ENCODE assay signal across 9 cellular contexts in the genomic region with DNA sequence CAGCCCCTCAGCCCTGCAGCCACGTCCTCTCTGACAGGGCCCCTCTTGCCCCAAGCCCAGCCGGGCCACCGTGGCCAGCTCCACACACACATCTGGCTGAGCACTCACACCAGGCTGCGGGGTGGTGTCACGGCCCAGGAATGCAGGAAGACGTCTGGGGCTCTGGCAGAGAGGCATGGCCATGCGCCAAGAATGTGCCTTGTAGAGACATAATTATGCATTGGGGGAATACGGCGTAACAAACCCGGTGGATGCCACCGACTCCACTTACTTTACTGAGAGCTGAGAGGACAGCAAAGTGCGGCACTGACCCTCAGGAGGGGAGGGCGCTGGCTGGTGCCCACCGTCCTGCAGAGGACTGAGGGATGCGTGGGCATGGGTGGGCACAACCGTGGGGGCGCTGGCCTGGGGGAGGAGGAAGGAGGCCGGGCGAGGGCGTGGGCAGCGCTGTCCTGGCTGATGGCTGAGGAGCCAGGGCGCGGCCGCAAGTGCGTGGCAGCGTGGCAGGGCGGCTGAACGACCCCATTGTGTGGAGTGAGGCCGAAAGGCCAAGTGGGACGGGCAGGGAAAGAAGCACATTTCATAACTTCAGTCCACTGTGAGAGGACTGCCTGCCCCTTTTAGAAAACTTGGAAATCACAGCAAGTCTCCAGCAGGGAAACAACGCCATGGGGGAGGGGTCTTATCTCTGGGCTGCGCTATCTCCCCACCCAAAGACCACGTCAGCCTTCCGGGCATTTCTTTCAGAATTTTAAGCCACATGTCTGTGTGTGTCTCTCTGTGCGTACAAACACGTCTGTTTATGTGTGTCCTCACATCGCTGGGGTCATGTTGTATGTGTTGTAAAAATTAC. TPM values are rescaled to one million over a fixed set of nuclear protein-coding genes. Genes with fewer than 3 reads are reported as not detected.
A peak's percentile ranks its signal among the peaks of the same experiment; 100 is the strongest.
DNase-seq lines count a peak whose midpoint lies in the region; ATAC-seq and TF ChIP-seq lines count a peak whose summit lies in the region.
"Had no signal": no experiment of that assay in that cellular context is flagged by ENCODE, and none has a peak within 500 bp of the region (broad histone marks: within the 10 kb centered on the region; RNA-seq: fewer than 3 reads in every experiment).

No MANE protein-coding gene starts in this region.

- no peak for TF ChIP-seq CTCF in AG09309 (IDR thresholded peaks at IDR 0.05; ENCODE audit: control insufficient read depth, insufficient read depth, low read depth, low read length, missing control alignments)

- peak; percentile 93 for DNase-seq in AG09309 (ENCODE audit: low read depth)
- DNase-seq in NCI-H2196 (lab: John Stamatoyannopoulos, UW; ENCODE audit: unreplicated experiment) = peak; percentile 83
- DNase-seq in epidermal melanocyte (ENCODE audit: insufficient read length, low spot score) = peak; percentile 97
- peak; percentile 96 for DNase-seq in myocyte (ENCODE audit: low read depth)
- no peak for DNase-seq in NCI-H748 (lab: John Stamatoyannopoulos, UW; ENCODE audit: unreplicated experiment)
- no peak for DNase-seq in activated T-cell treated with anti-CD3 and anti-CD28 coated beads, Interleukin-2, amount 50 U/mL, for 48 hours
- no peak for DNase-seq in substantia nigra (lab: John Stamatoyannopoulos, UW)
- DNase-seq: NK-92 treated with Interleukin-12 subunit alpha and Interleukin-12 subunit beta, amount 100 ng/mL, for 24 hours had no signal

- ATAC-seq in HG02623 (IDR thresholded peaks at IDR 0.05; ENCODE audit: unreplicated experiment) = no peak

- no peak overlapping the region for H3K27ac ChIP-seq in substantia nigra (ENCODE audit: low read depth, low read length, poor library complexity, severe bottlenecking)

- peak overlapping the region; percentile 30 for H3K4me3 ChIP-seq in AG09309 (ENCODE audit: control insufficient read depth, low read depth, low read length)

RNA-seq across cellular contexts. Expression of gene METRNL, which starts 30.6 kb away (rescaled TPM):
- 27.6 and 35.3 TPM in 2 replicates for total RNA-seq in myocyte
- polyA plus RNA-seq in myocyte (2012) = 114 TPM

Comparison
In these comparisons a context has a peak if more than half of its experiments do, and no peak if none do; other contexts are left out.
1. DNase-seq: peak in AG09309 (single experiment), NCI-H2196 (single experiment), epidermal melanocyte (single experiment) and myocyte (single experiment); none in NCI-H748 (single experiment), activated T-cell treated with anti-CD3 and anti-CD28 coated beads, Interleukin-2, amount 50 U/mL, for 48 hours (0 of 2) and substantia nigra (0 of 49).